In genomic region chr19:49362048-49362925, GRCh38 we compare ENCODE assay signal across 8 cellular contexts. TPM values are rescaled to one million over a fixed set of nuclear protein-coding genes. Genes with fewer than 3 reads are reported as not detected.
DNase-seq lines count a peak whose midpoint lies in the region; ATAC-seq, FAIRE-seq and TF ChIP-seq lines count a peak whose summit lies in the region.

TSS of gene TEAD2 (minus strand) at chr19:49362416. CDS start at chr19:49360075, 2,341 bp downstream.

- peak within 1 kb of the TSS; percentile 44 for H3K4me3 Mint-ChIP-seq in stimulated activated memory B cell treated with anti-CD40 and anti-IgM and Interleukin-4, amounts not matched to agents 10 μg/mL and 1 μg/mL and 100 μg/mL, for 72 hours

- peak within 1 kb of the TSS; percentile 70 for H3K27ac ChIP-seq in caudate nucleus (ENCODE audit: low read depth, low read length)
- H3K27ac ChIP-seq in keratinocyte (ENCODE audit: control insufficient read depth, insufficient read depth, low read length), result peak within 1 kb of the TSS; percentile 18

- H3K9me1 ChIP-seq in keratinocyte (ENCODE audit: control insufficient read depth, extremely low read depth, insufficient read depth, low read length), result no peaks in the 10 kb centered on the region

- dilution Hi-C loops in keratinocyte (cut with MboI; ENCODE audit: extremely low pct_ligation_motif_present, low sequenced_read_pairs), result no loop called here

- H3K79me2 ChIP-seq in keratinocyte (ENCODE audit: control insufficient read depth, insufficient read depth, low read length), result no peaks in the 10 kb centered on the region

- TF ChIP-seq CTCF in keratinocyte (optimal IDR thresholded peaks at IDR 0.05 in 1 of 3, IDR thresholded peaks at IDR 0.05 in 1 of 3, conservative IDR thresholded peaks at IDR 0.05 in 1 of 3; ENCODE audit: extremely low read depth in 1 of 3, insufficient read depth in 2 of 3, low read length in 3 of 3), result no peak

- FAIRE-seq in keratinocyte (lab: Jason Lieb, UNC), result no peak

- H3K4me1 Mint-ChIP-seq in stimulated activated memory B cell treated with anti-CD40 and anti-IgM and Interleukin-4, amounts not matched to agents 10 μg/mL and 1 μg/mL and 100 μg/mL, for 72 hours, result peaks cover 3% of the 10 kb centered on the region

- H3K36me3 ChIP-seq in keratinocyte (ENCODE audit: control insufficient read depth in 2 of 2, extremely low read depth in 1 of 2, insufficient read depth in 2 of 2, low read length in 2 of 2), result peaks cover 0 to 3% of the 10 kb centered on the region in 2 experiments

- no peaks in the 10 kb centered on the region for H3K27me3 Mint-ChIP-seq in stimulated activated memory B cell treated with anti-CD40 and anti-IgM and Interleukin-4, amounts not matched to agents 10 μg/mL and 1 μg/mL and 100 μg/mL, for 72 hours

- peaks cover 12% of the 10 kb centered on the region for H3K4me1 ChIP-seq in keratinocyte (ENCODE audit: control insufficient read depth, extremely low read depth, insufficient read depth, low read length)

- peak within 1 kb of the TSS; percentile 68 to 82 (median 70) for H3K4me3 ChIP-seq in keratinocyte (ENCODE audit: control insufficient read depth in 2 of 3, extremely low read depth in 1 of 3, insufficient read depth in 2 of 3, low read depth in 1 of 3, low read length in 3 of 3)

- H3K36me3 Mint-ChIP-seq in stimulated activated memory B cell treated with anti-CD40 and anti-IgM and Interleukin-4, amounts not matched to agents 10 μg/mL and 1 μg/mL and 100 μg/mL, for 72 hours, result no peaks in the 10 kb centered on the region

- H2AFZ ChIP-seq in keratinocyte (ENCODE audit: control insufficient read depth, low read length), result peak within 1 kb of the TSS; percentile 86

- peak within 1 kb of the TSS; percentile 76 for H3K9ac ChIP-seq in keratinocyte (ENCODE audit: control insufficient read depth, extremely low read depth, insufficient read depth, low read length)

- no peak within 1 kb of the TSS for H3K27ac Mint-ChIP-seq in stimulated activated memory B cell treated with anti-CD40 and anti-IgM and Interleukin-4, amounts not matched to agents 10 μg/mL and 1 μg/mL and 100 μg/mL, for 72 hours

- no peaks in the 10 kb centered on the region for H3K9me3 ChIP-seq in keratinocyte (ENCODE audit: control insufficient read depth, low read depth, low read length)

- in situ Hi-C loops in Caki2 (cut with HindIII; ENCODE audit: low pct_unique_long_range_greater_than_20kb, low sequenced_read_pairs), result no loop called here

- no peaks in the 10 kb centered on the region for H3K9me3 Mint-ChIP-seq in stimulated activated memory B cell treated with anti-CD40 and anti-IgM and Interleukin-4, amounts not matched to agents 10 μg/mL and 1 μg/mL and 100 μg/mL, for 72 hours

- H4K20me1 ChIP-seq in keratinocyte (ENCODE audit: control insufficient read depth, extremely low read depth, insufficient read depth, low read length), result no peaks in the 10 kb centered on the region

- H3K27me3 ChIP-seq in keratinocyte (ENCODE audit: control insufficient read depth, extremely low read depth, insufficient read depth, low read length), result no peaks in the 10 kb centered on the region

- peak within 1 kb of the TSS; percentile 95 for H3K4me2 ChIP-seq in keratinocyte (ENCODE audit: control insufficient read depth, extremely low read depth, insufficient read depth, low read depth, low read length)

- no peak for ATAC-seq in stimulated activated memory B cell treated with anti-CD40 and anti-IgM and Interleukin-4, amounts not matched to agents 10 μg/mL and 1 μg/mL and 100 μg/mL, for 72 hours
- no peak for ATAC-seq in HG03457 (IDR thresholded peaks at IDR 0.05; ENCODE audit: unreplicated experiment)
- no peak for ATAC-seq in HG02884 (IDR thresholded peaks at IDR 0.05; ENCODE audit: unreplicated experiment)

- DNase-seq in Caki2 (ENCODE audit: low read depth) (peak; percentile 50), NCI-H1048 (lab: John Stamatoyannopoulos, UW) (peak; percentile 39), caudate nucleus (lab: John Stamatoyannopoulos, UW) (no peak), keratinocyte (ENCODE audit: low read depth, low spot score) (no peak), SKM-1 treated with dmso at 0.1 percent for 144 hours (lab: John Stamatoyannopoulos, UW; ENCODE audit: unreplicated experiment) (no peak)

RNA-seq across cellular contexts. Expression of gene TEAD2, which starts in this region (rescaled TPM):
- 36.8 and 42.4 TPM in 2 replicates for total RNA-seq in Caki2 (2014; rRNA removed; shearing (Covaris generic); ENCODE audit: low replicate concordance)
- polyA plus RNA-seq in keratinocyte, result 6.4 to 13.6 TPM (median 8.9 TPM) in 3 replicates
- polyA plus RNA-seq in keratinocyte (2011; ENCODE audit: low read depth), result 1.1 TPM
- 6.9 and 8.6 TPM in 2 replicates for polyA plus RNA-seq in keratinocyte (2011; cell fraction: cytosol; rRNA removed)
- polyA plus RNA-seq in keratinocyte (2011; cell fraction: nucleus; rRNA removed), result 4.9 and 6.4 TPM in 2 replicates
- 1.8 and 12.9 TPM in 2 replicates for polyA plus RNA-seq in keratinocyte (2012; ENCODE audit: low replicate concordance)
- 9.1 to 28.8 TPM (median 15.8 TPM) in 3 replicates for polyA minus RNA-seq in keratinocyte
- polyA minus RNA-seq in keratinocyte (2011; cell fraction: cytosol; rRNA and poly(A)+ RNA removed), result 13.6 TPM
- 5.4 and 5.6 TPM in 2 replicates for polyA minus RNA-seq in keratinocyte (2011; cell fraction: nucleus; rRNA and poly(A)+ RNA removed)

Comparison
In these comparisons a context has a peak if more than half of its experiments do, and no peak if none do; other contexts are left out.
1. DNase-seq: peak in Caki2 (single experiment) and NCI-H1048 (single experiment); none in caudate nucleus (0 of 61), keratinocyte (single experiment) and SKM-1 treated with dmso at 0.1 percent for 144 hours (single experiment).